Comparison of ENCODE assay signal across 7 cellular contexts in genomic region chr7:106009511-106010226, GRCh38.
DNase-seq lines count a peak whose midpoint lies in the region; ATAC-seq and FAIRE-seq lines count a peak whose summit lies in the region.

No MANE protein-coding gene starts in this region.

- peak; percentile 93 for ATAC-seq in HG03280 (IDR thresholded peaks at IDR 0.05; ENCODE audit: unreplicated experiment)

- DNase-seq in GM18507 (ENCODE audit: extremely low spot score, insufficient read length, low read depth) (peak; percentile 57), NCI-H82 (lab: John Stamatoyannopoulos, UW) (peak; percentile 81), epidermal melanocyte (ENCODE audit: insufficient read length, low spot score) (peak; percentile 92), midbrain (lab: John Stamatoyannopoulos, UW) (peak; percentile 82)
- peak; percentile 91 for DNase-seq in activated CD8-positive, alpha-beta memory T cell treated with anti-CD3 and anti-CD28 coated beads, Interleukin-2, amount 50 U/mL, for 48 hours
- peak; percentile 56 to 63 for DNase-seq in stimulated activated CD8-positive, alpha-beta memory T cell treated with anti-CD3 and anti-CD28 coated beads, Interleukin-2, amount 100 ng/mL, for 1 hour (ENCODE audit: low read depth in 2 of 2)

- peak; percentile 15 for FAIRE-seq in GM18507 (lab: Jason Lieb, UNC)

Comparison
In these comparisons a context has a peak if more than half of its experiments do, and no peak if none do; other contexts are left out.
1. Peak in every context shown above with its lines: DNase-seq and ATAC-seq.